9 cellular contexts compared by ENCODE assay signal in genomic region chr15:51647128-51647562, GRCh38. TPM values are rescaled to one million over a fixed set of nuclear protein-coding genes. Genes with fewer than 3 reads are reported as not detected.
DNase-seq lines count a peak whose midpoint lies in the region; ATAC-seq and TF ChIP-seq lines count a peak whose summit lies in the region.
"Had no signal": no experiment of that assay in that cellular context is flagged by ENCODE, and none has a peak within 500 bp of the region (broad histone marks: within the 10 kb centered on the region; RNA-seq: fewer than 3 reads in every experiment).

No MANE protein-coding gene starts in this region.

- TF ChIP-seq CTCF in fibroblast of villous mesenchyme (IDR thresholded peaks at IDR 0.05; ENCODE audit: insufficient read depth, low read depth, low read length): no peak

- DNase-seq in DMS153 (lab: John Stamatoyannopoulos, UW): peak; percentile 3
- no peak for DNase-seq in DMS153 treated with DMSO at 0.1 percent for 48 hours (lab: John Stamatoyannopoulos, UW; ENCODE audit: unreplicated experiment)
- DNase-seq in OCI-M1 (lab: John Stamatoyannopoulos, UW): peak; percentile 97
- DNase-seq in fibroblast of villous mesenchyme (ENCODE audit: low read depth): peak; percentile 89
- DNase-seq in substantia nigra (lab: John Stamatoyannopoulos, UW): peak in 28 of 49 donors; percentile 2 to 39 (median 16)

- H3K27ac ChIP-seq in substantia nigra (ENCODE audit: low read depth, low read length, poor library complexity, severe bottlenecking): no peak overlapping the region
- H3K27ac ChIP-seq: 22Rv1 had no signal

- H3K4me3 ChIP-seq in fibroblast of villous mesenchyme (ENCODE audit: low read depth, low read length): no peak overlapping the region

- ATAC-seq in HG03159 (IDR thresholded peaks at IDR 0.05; ENCODE audit: unreplicated experiment) (no peak), GM18502 (IDR thresholded peaks at IDR 0.05; ENCODE audit: poor library complexity, unreplicated experiment) (no peak), GM18520 (IDR thresholded peaks at IDR 0.05; ENCODE audit: unreplicated experiment) (no peak)

RNA-seq across cellular contexts. Expression of gene DMXL2, which starts 24.6 kb away (rescaled TPM):
- total RNA-seq in fibroblast of villous mesenchyme: 35.1 and 56.1 TPM in 2 replicates

RNA-seq across cellular contexts. Expression of gene SCG3, which starts 34.2 kb away (rescaled TPM):
- total RNA-seq in fibroblast of villous mesenchyme: under 0.01 TPM in 1 of 2 replicates, not detected in the other
